Comparison of ENCODE assay signal across 9 cellular contexts in genomic region chr3:10594915-10595314, GRCh38.
DNase-seq lines count a peak whose midpoint lies in the region; ATAC-seq, FAIRE-seq and TF ChIP-seq lines count a peak whose summit lies in the region.
"Had no signal": no experiment of that assay in that cellular context is flagged by ENCODE, and none has a peak within 500 bp of the region (broad histone marks: within the 10 kb centered on the region; RNA-seq: fewer than 3 reads in every experiment).

No MANE protein-coding gene starts in this region.

- H3K4me3 Mint-ChIP-seq in memory B cell, result no peak overlapping the region

- no peaks in the 10 kb centered on the region for H3K4me1 Mint-ChIP-seq in memory B cell

- DNase-seq in DMS 273 (lab: John Stamatoyannopoulos, UW; ENCODE audit: unreplicated experiment) (peak; percentile 69), DMS 273 treated with DMSO at 0.1 percent for 48 hours (lab: John Stamatoyannopoulos, UW) (no peak), RPMI7951 (ENCODE audit: low read depth) (peak; percentile 78), K562 (ENCODE audit: extremely low read depth in 1 of 4, low spot score in 3 of 4) (peak; percentile 82 to 99 (median 98)), memory B cell (ENCODE audit: low spot score in 2 of 2) (peak in 1 of 2 donors; percentile 26), head of caudate nucleus (no peak)

- H3K9me1 ChIP-seq in K562 (ENCODE audit: control insufficient read depth, insufficient read depth, low read length), result no peaks in the 10 kb centered on the region

- H4K20me1 ChIP-seq in K562 (replicated peaks; ENCODE audit: control insufficient read depth, insufficient read depth, low read length), result no peaks in the 10 kb centered on the region

- CTCF ChIA-PET in K562 (lab: Yijun Ruan, JAX; ENCODE audit: low intra/inter-chr PET ratio), result no interaction called here

- ATAC-seq in K562 (peak; percentile 100), memory B cell (ENCODE audit: low read depth) (peak; percentile 42), GM18520 (IDR thresholded peaks at IDR 0.05; ENCODE audit: unreplicated experiment) (no peak), GM18861 (IDR thresholded peaks at IDR 0.05; ENCODE audit: unreplicated experiment) (no peak)

- no peak for TF ChIP-seq RAD21 in K562 (CRISPR knock-in tag; conservative IDR thresholded peaks at IDR 0.05 in 1 of 2, IDR thresholded peaks at IDR 0.05 in 1 of 2)

- no peak overlapping the region for H3K27ac ChIP-seq in K562 (ENCODE audit: extremely low read depth, low read depth, low read length)
- H3K27ac ChIP-seq: 22Rv1 had no signal

- no peaks in the 10 kb centered on the region for H3K36me3 ChIP-seq in K562 (ENCODE audit: control insufficient read depth, insufficient read depth, low read length)

- POLR2A ChIA-PET in K562 (lab: Yijun Ruan, JAX), result interaction anchor here (0.6 to 1.0 kb wide), 2 partner anchors 9 to 626 kb away, joined by 3 to 4 read pairs; no protein-coding TSS in a partner anchor

- peaks cover 20% of the 10 kb centered on the region for H3K27me3 Mint-ChIP-seq in memory B cell

- no peaks in the 10 kb centered on the region for H3K4me1 ChIP-seq in K562 (replicated peaks in 1 of 2; ENCODE audit: control insufficient read depth in 2 of 2, insufficient read depth in 2 of 2, low read length in 2 of 2)

- TF ChIP-seq POLR2A in K562 (conservative IDR thresholded peaks at IDR 0.05), result no peak

- no peak overlapping the region for H2AFZ ChIP-seq in K562 (ENCODE audit: low read depth, low read length)

- H3K4me3 ChIP-seq in K562, result no peak overlapping the region

- TF ChIP-seq EP300 in K562 (IDR thresholded peaks at IDR 0.05; ENCODE audit: low read length), result no peak

- WGBS in K562 (ENCODE audit: insufficient coverage, low coverage, missing lambda C conversion rate), result 10% methylated on average over 8 of the region's 8 CpGs

- no peaks in the 10 kb centered on the region for H3K79me2 ChIP-seq in K562 (ENCODE audit: control insufficient read depth, insufficient read depth, low read length)

- intact Hi-C loops in K562 (cut with micrococcal nuclease) (no loop called here), head of caudate nucleus (cut with DNase I) (no loop called here)

- H3K9me3 ChIP-seq in K562 (replicated peaks; ENCODE audit: control insufficient read depth, insufficient read depth, low read depth, low read length), result no peaks in the 10 kb centered on the region

- H3K9ac ChIP-seq in K562 (ENCODE audit: insufficient read depth in 1 of 2, low read depth in 2 of 2, low read length in 2 of 2), result no peak overlapping the region

- no peak overlapping the region for H3K4me2 ChIP-seq in K562 (ENCODE audit: insufficient read depth, low read length)

- peak; percentile 96 for FAIRE-seq in K562 (lab: Jason Lieb, UNC)

- no peaks in the 10 kb centered on the region for H3K36me3 Mint-ChIP-seq in memory B cell

- no peak overlapping the region for H3K27ac Mint-ChIP-seq in memory B cell

- no peaks in the 10 kb centered on the region for H3K9me3 Mint-ChIP-seq in memory B cell

- in situ Hi-C loops in K562 (cut with MboI), result no loop called here

- TF ChIP-seq CTCF in K562 (IDR thresholded peaks at IDR 0.05 in 2 of 3, conservative IDR thresholded peaks at IDR 0.05 in 1 of 3; ENCODE audit: insufficient read depth in 2 of 3, low read depth in 1 of 3, low read length in 3 of 3), result no peak

- peaks cover 0 to 7% of the 10 kb centered on the region in 2 experiments; a peak in 2 of 5 replicates for H3K27me3 ChIP-seq in K562 (ENCODE audit: control insufficient read depth in 2 of 2, insufficient read depth in 2 of 2, low read length in 2 of 2)

- BruUV-seq in K562 (replicated peaks; lab: Mats Ljungman, UMichigan), result no TSS peak

TF ChIP-seq in K562, 482 proteins besides CTCF, POLR2A, EP300 and RAD21 (continues in another document):
- TF ChIP-seq ZBTB8A (IDR thresholded peaks at IDR 0.05; ENCODE audit: partially characterized antibody) (no peak), BRF2 (IDR thresholded peaks at IDR 0.05; ENCODE audit: borderline replicate concordance, insufficient read depth, insufficient read length) (no peak), RAD51 (IDR thresholded peaks at IDR 0.05; ENCODE audit: borderline replicate concordance, low read depth) (no peak), PHF8 (IDR thresholded peaks at IDR 0.05; ENCODE audit: borderline replicate concordance, low read length) (no peak), IRF2 (CRISPR knock-in tag; IDR thresholded peaks at IDR 0.05) (no peak), MXD1 (CRISPR knock-in tag; IDR thresholded peaks at IDR 0.05; ENCODE audit: borderline replicate concordance, poor library complexity, severe bottlenecking) (no peak), STAT5A (IDR thresholded peaks at IDR 0.05; ENCODE audit: borderline replicate concordance, low read length) (no peak), MLLT1 (IDR thresholded peaks at IDR 0.05) (0 out of 4 replicates have a peak, but pooled peaks of 1 of the 2 experiments have one; percentile 31), ZNF124 (CRISPR knock-in tag; IDR thresholded peaks at IDR 0.05) (no peak), CXXC5 (CRISPR knock-in tag; IDR thresholded peaks at IDR 0.05) (peak; percentile 74), ZSCAN32 (CRISPR knock-in tag; IDR thresholded peaks at IDR 0.05) (no peak), CHD4 (IDR thresholded peaks at IDR 0.05; ENCODE audit: insufficient read depth, insufficient replicate concordance, low read depth, low read length, poor library complexity, severe bottlenecking) (no peak), FOXJ3 (CRISPR knock-in tag; IDR thresholded peaks at IDR 0.05) (no peak), MCM2 (IDR thresholded peaks at IDR 0.05; ENCODE audit: low read depth) (no peak)
- TF ChIP-seq, protein P1, sequence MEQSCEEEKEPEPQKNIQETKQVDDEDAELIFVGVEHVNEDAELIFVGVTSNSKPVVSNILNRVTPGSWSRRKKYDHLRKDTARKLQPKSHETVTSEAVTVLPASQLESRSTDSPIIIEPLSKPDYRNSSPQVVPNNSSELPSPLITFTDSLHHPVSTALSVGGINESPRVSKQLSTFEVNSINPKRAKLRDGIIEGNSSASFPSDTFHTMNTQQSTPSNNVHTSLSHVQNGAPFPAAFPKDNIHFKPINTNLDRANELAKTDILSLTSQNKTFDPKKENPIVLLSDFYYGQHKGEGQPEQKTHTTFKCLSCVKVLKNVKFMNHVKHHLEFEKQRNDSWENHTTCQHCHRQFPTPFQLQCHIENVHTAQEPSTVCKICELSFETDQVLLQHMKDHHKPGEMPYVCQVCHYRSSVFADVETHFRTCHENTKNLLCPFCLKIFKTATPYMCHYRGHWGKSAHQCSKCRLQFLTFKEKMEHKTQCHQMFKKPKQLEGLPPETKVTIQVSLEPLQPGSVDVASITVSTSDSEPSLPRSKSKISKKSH (CRISPR knock-in tag; IDR thresholded peaks at IDR 0.05), result no peak
- TF ChIP-seq, protein P2, sequence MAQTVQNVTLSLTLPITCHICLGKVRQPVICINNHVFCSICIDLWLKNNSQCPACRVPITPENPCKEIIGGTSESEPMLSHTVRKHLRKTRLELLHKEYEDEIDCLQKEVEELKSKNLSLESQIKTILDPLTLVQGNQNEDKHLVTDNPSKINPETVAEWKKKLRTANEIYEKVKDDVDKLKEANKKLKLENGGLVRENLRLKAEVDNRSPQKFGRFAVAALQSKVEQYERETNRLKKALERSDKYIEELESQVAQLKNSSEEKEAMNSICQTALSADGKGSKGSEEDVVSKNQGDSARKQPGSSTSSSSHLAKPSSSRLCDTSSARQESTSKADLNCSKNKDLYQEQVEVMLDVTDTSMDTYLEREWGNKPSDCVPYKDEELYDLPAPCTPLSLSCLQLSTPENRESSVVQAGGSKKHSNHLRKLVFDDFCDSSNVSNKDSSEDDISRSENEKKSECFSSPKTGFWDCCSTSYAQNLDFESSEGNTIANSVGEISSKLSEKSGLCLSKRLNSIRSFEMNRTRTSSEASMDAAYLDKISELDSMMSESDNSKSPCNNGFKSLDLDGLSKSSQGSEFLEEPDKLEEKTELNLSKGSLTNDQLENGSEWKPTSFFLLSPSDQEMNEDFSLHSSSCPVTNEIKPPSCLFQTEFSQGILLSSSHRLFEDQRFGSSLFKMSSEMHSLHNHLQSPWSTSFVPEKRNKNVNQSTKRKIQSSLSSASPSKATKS (CRISPR knock-in tag; IDR thresholded peaks at IDR 0.05), result no peak
- TF ChIP-seq, protein P3, sequence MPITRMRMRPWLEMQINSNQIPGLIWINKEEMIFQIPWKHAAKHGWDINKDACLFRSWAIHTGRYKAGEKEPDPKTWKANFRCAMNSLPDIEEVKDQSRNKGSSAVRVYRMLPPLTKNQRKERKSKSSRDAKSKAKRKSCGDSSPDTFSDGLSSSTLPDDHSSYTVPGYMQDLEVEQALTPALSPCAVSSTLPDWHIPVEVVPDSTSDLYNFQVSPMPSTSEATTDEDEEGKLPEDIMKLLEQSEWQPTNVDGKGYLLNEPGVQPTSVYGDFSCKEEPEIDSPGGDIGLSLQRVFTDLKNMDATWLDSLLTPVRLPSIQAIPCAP (CRISPR knock-in tag; IDR thresholded peaks at IDR 0.05; ENCODE audit: borderline replicate concordance), result 0 out of 2 replicates have a peak, but pooled peaks have one; percentile 51

Comparison
In these comparisons a context has a peak if more than half of its experiments do, and no peak if none do; other contexts are left out.
1. DNase-seq: peak in DMS 273 (single experiment), RPMI7951 (single experiment) and K562 (4 of 4); none in DMS 273 treated with DMSO at 0.1 percent for 48 hours (single experiment) and head of caudate nucleus (0 of 42).
2. ATAC-seq: peak in K562 (single experiment) and memory B cell (single experiment); none in GM18520 (single experiment) and GM18861 (single experiment).